In genomic region chr1:160789702-160790611, GRCh38 we compare ENCODE assay signal across 11 cellular contexts. TPM values are rescaled to one million over a fixed set of nuclear protein-coding genes. Genes with fewer than 3 reads are reported as not detected.
DNase-seq lines count a peak whose midpoint lies in the region; ATAC-seq, FAIRE-seq and TF ChIP-seq lines count a peak whose summit lies in the region.
"Had no signal": no experiment of that assay in that cellular context is flagged by ENCODE, and none has a peak within 500 bp of the region (broad histone marks: within the 10 kb centered on the region; RNA-seq: fewer than 3 reads in every experiment).

No MANE protein-coding gene starts in this region.

- ATAC-seq in GM18502 (IDR thresholded peaks at IDR 0.05; ENCODE audit: poor library complexity, unreplicated experiment) = peak; percentile 81
- ATAC-seq in GM21447 (IDR thresholded peaks at IDR 0.05; ENCODE audit: unreplicated experiment) = peak; percentile 76
- ATAC-seq in HG03439 (IDR thresholded peaks at IDR 0.05; ENCODE audit: unreplicated experiment) = peak; percentile 91

- no peak overlapping the region for H3K4me3 ChIP-seq in kidney (ENCODE audit: low read length in 2 of 2)

- no peak overlapping the region for H3K27ac ChIP-seq in kidney (ENCODE audit: low read depth in 2 of 2, low read length in 2 of 2)

- no peaks in the 10 kb centered on the region for H3K9me3 ChIP-seq in kidney (ENCODE audit: control insufficient read depth in 1 of 2, low read length in 2 of 2)

- no peak for TF ChIP-seq CTCF in kidney (IDR thresholded peaks at IDR 0.05; ENCODE audit: borderline replicate concordance, extremely low read depth, insufficient read depth)

- intact Hi-C loops in kidney (cut with DNase I) = no loop called here

- no peak for FAIRE-seq in kidney (lab: Jason Lieb, UNC)
- FAIRE-seq: endometrium, G401.6 had no signal

- no peaks in the 10 kb centered on the region for H3K4me1 ChIP-seq in kidney (ENCODE audit: control insufficient read depth in 1 of 2, insufficient read depth in 1 of 2, low read depth in 1 of 2, low read length in 2 of 2)

- H3K9ac ChIP-seq in kidney (ENCODE audit: low read length in 2 of 2) = no peak overlapping the region

- DNase-seq in germinal center (ENCODE audit: low spot score) (peak; percentile 89), NCI-H82 treated with DMSO at 0.1 percent for 48 hours (lab: John Stamatoyannopoulos, UW; ENCODE audit: unreplicated experiment) (no peak), kidney (no peak), COR-L47 (lab: John Stamatoyannopoulos, UW) (no peak)
- DNase-seq in NK-92 treated with Interleukin-12 subunit alpha and Interleukin-12 subunit beta, amount 100 ng/mL, for 24 hours (lab: John Stamatoyannopoulos, UW) = no peak

- no peaks in the 10 kb centered on the region for H3K36me3 ChIP-seq in kidney (ENCODE audit: control insufficient read depth in 1 of 2, insufficient read depth in 2 of 2, low read length in 2 of 2)

RNA-seq across cellular contexts. Expression of gene LY9, which starts 6.0 kb away (rescaled TPM):
- total RNA-seq in kidney = 3.5 TPM
- polyA plus RNA-seq in kidney (ENCODE audit: insufficient read depth, low read depth, low replicate concordance) = 0.41 TPM
- total RNA-seq: mesothelial cell of epicardium had no signal

RNA-seq across cellular contexts. Expression of gene SLAMF7, which starts 50.9 kb away (rescaled TPM):
- total RNA-seq in kidney = 13.9 TPM
- polyA plus RNA-seq in kidney (ENCODE audit: insufficient read depth, low read depth, low replicate concordance) = 0.65 TPM
- total RNA-seq: mesothelial cell of epicardium had no signal
